21 cellular contexts compared by ENCODE assay signal in the genomic region with DNA sequence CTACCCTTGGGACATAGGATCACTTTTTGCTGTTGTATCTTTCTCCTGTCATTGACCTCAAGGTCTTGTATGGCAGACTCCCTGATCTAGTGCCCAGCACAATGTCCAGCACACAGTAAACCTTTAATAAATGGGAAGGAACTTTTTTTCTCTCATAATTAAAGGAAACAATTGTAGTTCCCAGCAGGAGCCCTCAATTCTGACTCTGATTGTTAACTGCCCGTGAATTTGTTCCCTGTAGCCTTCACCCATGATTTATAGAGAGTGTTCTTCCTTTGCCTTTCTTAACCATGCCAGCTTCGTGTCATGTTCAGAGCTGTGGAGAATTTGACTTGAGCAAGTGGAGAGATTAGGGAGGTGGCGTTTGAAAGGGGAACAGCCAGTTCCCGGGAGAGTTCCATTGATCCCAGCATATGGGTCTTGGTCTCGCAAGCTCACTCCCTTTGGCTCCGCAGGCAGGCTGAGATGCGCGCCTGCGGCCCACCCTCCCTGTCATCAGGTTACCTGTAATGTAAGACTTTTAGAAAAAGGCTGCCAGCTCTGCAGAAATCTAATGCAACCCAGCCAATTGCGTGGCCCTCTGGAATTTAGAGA.
"Had no signal": no experiment of that assay in that cellular context is flagged by ENCODE, and none has a peak within 500 bp of the region (broad histone marks: within the 10 kb centered on the region; RNA-seq: fewer than 3 reads in every experiment).

No MANE protein-coding gene starts in this region.

- H3K27ac Mint-ChIP-seq: activated CD4-positive, alpha-beta memory T cell treated with anti-CD3 and anti-CD28 coated beads, Interleukin-2, amount 10 ng/mL, durations not matched to agents 7 days and 5 days; activated naive CD8-positive, alpha-beta T cell treated with anti-CD3 and anti-CD28 coated beads for 36 hours; natural killer cell; stimulated activated naive CD8-positive, alpha-beta T cell treated with anti-CD3 and anti-CD28 coated beads, Interleukin-15, amount 100 ng/mL, for 72 hours; T-helper 17 cell had no signal

- H3K4me1 ChIP-seq: body of pancreas, gastroesophageal sphincter, spleen, testis had no signal

- H3K4me3 Mint-ChIP-seq: activated CD4-positive, alpha-beta memory T cell treated with anti-CD3 and anti-CD28 coated beads, Interleukin-2, amount 10 ng/mL, durations not matched to agents 7 days and 5 days; activated naive CD8-positive, alpha-beta T cell treated with anti-CD3 and anti-CD28 coated beads for 36 hours; natural killer cell; stimulated activated naive CD8-positive, alpha-beta T cell treated with anti-CD3 and anti-CD28 coated beads, Interleukin-15, amount 100 ng/mL, for 72 hours; T-helper 17 cell had no signal

- DNase-seq: activated CD4-positive, alpha-beta memory T cell treated with anti-CD3 and anti-CD28 coated beads, Interleukin-2, amount 10 ng/mL, durations not matched to agents 7 days and 5 days; activated CD4-positive, alpha-beta T cell treated with anti-CD3 and anti-CD28 coated beads for 4 hours; activated CD8-positive, alpha-beta memory T cell treated with anti-CD3 and anti-CD28 coated beads, Interleukin-2, amount 50 U/mL, for 4 hours; activated effector memory CD4-positive, alpha-beta T cell treated with anti-CD3 and anti-CD28 coated beads, Interleukin-2, amount 50 U/mL, for 16 hours; activated naive CD8-positive, alpha-beta T cell treated with anti-CD3 and anti-CD28 coated beads for 36 hours; activated T-cell treated with anti-CD3 and anti-CD28 coated beads, Interleukin-2, amount 50 U/mL, for 48 hours; amygdala; body of pancreas; central memory CD4-positive, alpha-beta T cell; effector CD8-positive, alpha-beta T cell; kidney; mesenchymal stem cell; natural killer cell; occipital lobe; spleen; stimulated activated naive CD8-positive, alpha-beta T cell treated with anti-CD3 and anti-CD28 coated beads, Interleukin-15, amount 100 ng/mL, for 72 hours; T-helper 17 cell; testis had no signal

- H3K27ac ChIP-seq: body of pancreas, coronary artery, gastroesophageal sphincter, spleen, testis had no signal

- H3K4me3 ChIP-seq: body of pancreas, coronary artery, gastroesophageal sphincter, spleen, testis had no signal

- H3K27me3 Mint-ChIP-seq: activated CD4-positive, alpha-beta memory T cell treated with anti-CD3 and anti-CD28 coated beads, Interleukin-2, amount 10 ng/mL, durations not matched to agents 7 days and 5 days; activated naive CD8-positive, alpha-beta T cell treated with anti-CD3 and anti-CD28 coated beads for 36 hours; stimulated activated naive CD8-positive, alpha-beta T cell treated with anti-CD3 and anti-CD28 coated beads, Interleukin-15, amount 100 ng/mL, for 72 hours; T-helper 17 cell had no signal

- H3K9me3 ChIP-seq: body of pancreas, gastroesophageal sphincter, spleen, testis had no signal

- H3K36me3 Mint-ChIP-seq: activated naive CD8-positive, alpha-beta T cell treated with anti-CD3 and anti-CD28 coated beads for 36 hours; natural killer cell had no signal

- ATAC-seq: body of pancreas; gastroesophageal sphincter; natural killer cell; sciatic nerve; stimulated activated naive CD8-positive, alpha-beta T cell treated with anti-CD3 and anti-CD28 coated beads, Interleukin-15, amount 100 ng/mL, for 72 hours; T-helper 17 cell had no signal

- H3K27me3 ChIP-seq: body of pancreas, gastroesophageal sphincter, spleen, testis had no signal

- H3K36me3 ChIP-seq: gastroesophageal sphincter, spleen had no signal

- H3K9me3 Mint-ChIP-seq: activated CD4-positive, alpha-beta memory T cell treated with anti-CD3 and anti-CD28 coated beads, Interleukin-2, amount 10 ng/mL, durations not matched to agents 7 days and 5 days; activated naive CD8-positive, alpha-beta T cell treated with anti-CD3 and anti-CD28 coated beads for 36 hours; natural killer cell; stimulated activated naive CD8-positive, alpha-beta T cell treated with anti-CD3 and anti-CD28 coated beads, Interleukin-15, amount 100 ng/mL, for 72 hours had no signal

- H3K4me1 Mint-ChIP-seq: activated CD4-positive, alpha-beta memory T cell treated with anti-CD3 and anti-CD28 coated beads, Interleukin-2, amount 10 ng/mL, durations not matched to agents 7 days and 5 days; activated naive CD8-positive, alpha-beta T cell treated with anti-CD3 and anti-CD28 coated beads for 36 hours; natural killer cell; stimulated activated naive CD8-positive, alpha-beta T cell treated with anti-CD3 and anti-CD28 coated beads, Interleukin-15, amount 100 ng/mL, for 72 hours; T-helper 17 cell had no signal
